12 cellular contexts compared by ENCODE assay signal in genomic region chr4:182179751-182180150, GRCh38.
"Had no signal": no experiment of that assay in that cellular context is flagged by ENCODE, and none has a peak within 500 bp of the region (broad histone marks: within the 10 kb centered on the region; RNA-seq: fewer than 3 reads in every experiment).

No MANE protein-coding gene starts in this region.

- H3K9me3 ChIP-seq: esophagus muscularis mucosa, ovary had no signal

- ATAC-seq: sciatic nerve had no signal

- H3K27ac ChIP-seq: coronary artery, esophagus muscularis mucosa, ovary, VCaP had no signal

- H3K4me1 ChIP-seq: esophagus muscularis mucosa had no signal

- H3K4me3 ChIP-seq: coronary artery, esophagus muscularis mucosa, ovary had no signal

- DNase-seq: activated CD4-positive, alpha-beta T cell treated with anti-CD3 and anti-CD28 coated beads, Interleukin-2, amount 50 U/mL, for 48 hours; activated naive CD4-positive, alpha-beta T cell treated with anti-CD3 and anti-CD28 coated beads, Interleukin-2, amount 10 ng/mL, durations not matched to agents 7 days and 5 days; activated T-cell treated with anti-CD3 and anti-CD28 coated beads, Interleukin-2, amount 50 U/mL, for 1 hour; effector CD4-positive, alpha-beta T cell; immature natural killer cell; ovary; stimulated activated CD4-positive, alpha-beta T cell treated with anti-CD3 and anti-CD28 coated beads, Interleukin-12 subunit alpha, Interleukin-12 subunit beta, amount 100 ng/mL, for 4 hours; stimulated activated CD4-positive, alpha-beta T cell treated with anti-CD3 and anti-CD28 coated beads, Interleukin-2, amount 100 ng/mL, for 24 hours had no signal

- H3K27me3 ChIP-seq: esophagus muscularis mucosa, ovary had no signal

- H3K36me3 ChIP-seq: esophagus muscularis mucosa, ovary had no signal
